Comparison of ENCODE assay signal across 8 cellular contexts in the genomic region with DNA sequence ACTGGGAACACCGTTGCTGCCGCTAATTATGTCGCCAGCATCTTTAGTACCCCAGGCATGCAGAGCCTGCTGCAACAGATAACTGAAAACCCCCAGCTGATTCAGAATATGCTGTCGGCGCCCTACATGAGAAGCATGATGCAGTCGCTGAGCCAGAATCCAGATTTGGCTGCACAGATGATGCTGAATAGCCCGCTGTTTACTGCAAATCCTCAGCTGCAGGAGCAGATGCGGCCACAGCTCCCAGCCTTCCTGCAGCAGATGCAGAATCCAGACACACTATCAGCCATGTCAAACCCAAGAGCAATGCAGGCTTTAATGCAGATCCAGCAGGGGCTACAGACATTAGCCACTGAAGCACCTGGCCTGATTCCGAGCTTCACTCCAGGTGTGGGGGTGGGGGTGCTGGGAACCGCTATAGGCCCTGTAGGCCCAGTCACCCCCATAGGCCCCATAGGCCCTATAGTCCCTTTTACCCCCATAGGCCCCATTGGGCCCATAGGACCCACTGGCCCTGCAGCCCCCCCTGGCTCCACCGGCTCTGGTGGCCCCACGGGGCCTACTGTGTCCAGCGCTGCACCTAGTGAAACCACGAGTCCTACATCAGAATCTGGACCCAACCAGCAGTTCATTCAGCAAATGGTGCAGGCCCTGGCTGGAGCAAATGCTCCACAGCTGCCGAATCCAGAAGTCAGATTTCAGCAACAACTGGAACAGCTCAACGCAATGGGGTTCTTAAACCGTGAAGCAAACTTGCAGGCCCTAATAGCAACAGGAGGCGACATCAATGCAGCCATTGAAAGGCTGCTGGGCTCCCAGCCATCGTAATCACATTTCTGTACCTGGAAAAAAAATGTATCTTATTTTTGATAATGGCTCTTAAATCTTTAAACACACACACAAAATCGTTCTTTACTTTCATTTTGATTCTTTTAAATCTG. TPM values are rescaled to one million over a fixed set of nuclear protein-coding genes. Genes with fewer than 3 reads are reported as not detected.
DNase-seq lines count a peak whose midpoint lies in the region; ATAC-seq, FAIRE-seq and TF ChIP-seq lines count a peak whose summit lies in the region.

No MANE protein-coding gene starts in this region.

- no TSS peak for BruUV-seq in GM12878 (replicated peaks; lab: Mats Ljungman, UMichigan)

- intact Hi-C loops in GM12878 (cut with micrococcal nuclease; ENCODE audit: unreplicated experiment): loop anchor here (5.0 to 10.0 kb wide), 4 partner anchors 162 to 648 kb away; partner anchors contain the start of gene NBDY

- H3K27me3 ChIP-seq in GM12878 (replicated peaks in 1 of 2; ENCODE audit: control insufficient read depth in 2 of 2, insufficient read depth in 2 of 2, low read length in 1 of 2): no peaks in the 10 kb centered on the region
- peaks cover 0 to 8% (median 6%) of the 10 kb centered on the region in 5 donors for H3K27me3 ChIP-seq in subcutaneous abdominal adipose tissue (ENCODE audit: control insufficient read depth in 5 of 5, insufficient read depth in 4 of 5, low read length in 5 of 5)

- peak overlapping the region; percentile 92 for H3K27ac ChIP-seq in KOPT-K1 (ENCODE audit: low read depth, low read length, poor library complexity, severe bottlenecking)
- H3K27ac ChIP-seq in GM12878 (ENCODE audit: control insufficient read depth, insufficient read depth): peak overlapping the region; percentile 77
- H3K27ac ChIP-seq in subcutaneous abdominal adipose tissue (ENCODE audit: low read depth, low read length): peak overlapping the region; percentile 17

- TF ChIP-seq POLR2A in GM12878 (IDR thresholded peaks at IDR 0.05; ENCODE audit: low read depth, low read length): no peak

- TF ChIP-seq EP300 in GM12878 (IDR thresholded peaks at IDR 0.05; ENCODE audit: borderline replicate concordance in 1 of 2, control insufficient read depth in 1 of 2, low read depth in 2 of 2, low read length in 2 of 2): no peak

- no peaks in the 10 kb centered on the region for H3K9me3 ChIP-seq in KOPT-K1 (ENCODE audit: insufficient read depth, low read length, poor library complexity, severe bottlenecking)
- no peaks in the 10 kb centered on the region for H3K9me3 ChIP-seq in GM12878 (replicated peaks; ENCODE audit: control insufficient read depth, insufficient read depth, low read length)
- H3K9me3 ChIP-seq in subcutaneous abdominal adipose tissue (ENCODE audit: control insufficient read depth in 5 of 5, low read length in 5 of 5): no peaks in the 10 kb centered on the region

- FAIRE-seq in GM12878 (lab: Jason Lieb, UNC): no peak

- H3K4me2 ChIP-seq in GM12878 (ENCODE audit: control insufficient read depth, insufficient read depth): peak overlapping the region; percentile 62

- no peaks in the 10 kb centered on the region; the same call in 1 of the 2 replicates for H4K20me1 ChIP-seq in GM12878 (ENCODE audit: control insufficient read depth, insufficient read depth)

- CTCF ChIA-PET in GM12878 (lab: Yijun Ruan, JAX): interaction anchor here (1.4 kb wide), 1 partner anchor 164 kb away, joined by 3 read pairs; the partner anchor contains the start of gene NBDY

- H3K4me3 Mint-ChIP-seq in memory B cell: peak overlapping the region; percentile 88

- in situ Hi-C loops in GM12878 (cut with MboI): loop anchor here (25.0 kb wide), 5 partner anchors 172 to 1403 kb away; partner anchors contain the start of genes NBDY, SPIN2A, SPIN3 and ZXDA

- POLR2A ChIA-PET in GM12878 (lab: Charles Lee): no interaction called here

- peaks cover 18% of the 10 kb centered on the region for H3K4me1 Mint-ChIP-seq in memory B cell

- SMC1A ChIA-PET in GM12878 (lab: Charles Lee; ENCODE audit: uncharacterized antibody, unreplicated experiment): interaction anchor here (1.0 kb wide), 1 partner anchor 21 kb away, joined by 3 read pairs; no protein-coding TSS in a partner anchor

- DNase-seq in ELR (ENCODE audit: low read depth) (peak; percentile 16), GM12878 (ENCODE audit: low read depth, low spot score) (no peak), memory B cell (ENCODE audit: low spot score in 2 of 2) (no peak), SKM-1 (lab: John Stamatoyannopoulos, UW; ENCODE audit: unreplicated experiment) (no peak), NK-92 (lab: John Stamatoyannopoulos, UW; ENCODE audit: unreplicated experiment) (no peak), HuH-7.5 (ENCODE audit: low spot score) (no peak)

- peak overlapping the region; percentile 96 for H3K27ac Mint-ChIP-seq in memory B cell

- H3K27me3 Mint-ChIP-seq in memory B cell: no peaks in the 10 kb centered on the region

- ATAC-seq in GM12878 (peak; percentile 7), memory B cell (ENCODE audit: low read depth) (no peak)

- WGBS in GM12878 (ENCODE audit: insufficient coverage, insufficient replicate concordance, low lambda C conversion rate, missing lambda C conversion rate): 23% methylated on average over 20 of the region's 20 CpGs

- peaks cover 3% of the 10 kb centered on the region for H3K36me3 Mint-ChIP-seq in memory B cell

- H3K36me3 ChIP-seq in KOPT-K1 (ENCODE audit: insufficient read depth, low read length): peaks cover 14% of the 10 kb centered on the region
- H3K36me3 ChIP-seq in GM12878 (ENCODE audit: control insufficient read depth in 2 of 2, insufficient read depth in 2 of 2, low read length in 1 of 2): no peaks in the 10 kb centered on the region; a peak in 1 of 4 replicates
- H3K36me3 ChIP-seq in subcutaneous abdominal adipose tissue (ENCODE audit: control insufficient read depth in 5 of 5, insufficient read depth in 5 of 5, low read length in 5 of 5): no peaks in the 10 kb centered on the region

- TF ChIP-seq CTCF in GM12878 (IDR thresholded peaks at IDR 0.05 in 2 of 3, conservative IDR thresholded peaks at IDR 0.05 in 1 of 3; ENCODE audit: control insufficient read depth in 2 of 3, extremely low read depth in 1 of 3, insufficient read depth in 1 of 3, low read depth in 3 of 3, low read length in 3 of 3): no peak

- H3K9ac ChIP-seq in GM12878 (ENCODE audit: control insufficient read depth, insufficient read depth, low read length) (peak overlapping the region; percentile 75), subcutaneous abdominal adipose tissue (ENCODE audit: low read length in 5 of 5) (peak overlapping the region in 4 of 5 donors; percentile 65 to 89 (median 75))

- no peak overlapping the region for H2AFZ ChIP-seq in GM12878 (ENCODE audit: control insufficient read depth, low read depth, low read length)

- peaks cover 56% of the 10 kb centered on the region for H3K79me2 ChIP-seq in GM12878 (ENCODE audit: control insufficient read depth, insufficient read depth, low read length)

- RAD21 ChIA-PET in GM12878 (lab: Charles Lee; ENCODE audit: unreplicated experiment): interaction anchor here (1.5 kb wide), 1 partner anchor 164 kb away, joined by 3 read pairs; the partner anchor contains the start of gene NBDY

- no peak for TF ChIP-seq RAD21 in GM12878 (IDR thresholded peaks at IDR 0.05; ENCODE audit: insufficient read depth, low read depth, low read length)

- H3K4me3 ChIP-seq in GM12878: peak overlapping the region; percentile 76
- peak overlapping the region; percentile 75 to 84 (median 84) for H3K4me3 ChIP-seq in subcutaneous abdominal adipose tissue (ENCODE audit: low read depth in 1 of 5, low read length in 5 of 5)

- H3K4me1 ChIP-seq in GM12878 (ENCODE audit: control insufficient read depth, insufficient read depth, low read length) (no peaks in the 10 kb centered on the region), subcutaneous abdominal adipose tissue (ENCODE audit: control insufficient read depth in 5 of 5, insufficient read depth in 5 of 5, low read length in 5 of 5) (peaks cover 0 to 34% (median 32%) of the 10 kb centered on the region in 5 donors)

- H3K9me3 Mint-ChIP-seq in memory B cell: no peaks in the 10 kb centered on the region

TF ChIP-seq in GM12878, 131 proteins besides CTCF, POLR2A, EP300 and RAD21:
- TF ChIP-seq POLR2AphosphoS5 (IDR thresholded peaks at IDR 0.05; ENCODE audit: low read length): peak; percentile 16; the same call in 1 of the 2 replicates
- no peak for TF ChIP-seq MYB (IDR thresholded peaks at IDR 0.05; ENCODE audit: borderline replicate concordance, low read depth, low read length)

RNA-seq across cellular contexts. Expression of gene UBQLN2, which starts 1.8 kb away (rescaled TPM):
- total RNA-seq in GM12878 (2013; cell fraction: nucleolus; rRNA removed): 21.9 and 22.0 TPM in 2 replicates
- total RNA-seq in GM12878 (2014; rRNA removed) (4.5 and 5.9 TPM in 2 replicates), GM12878 (2014; rRNA removed; fragmentation: Illumina TruSeq; extraction: Trizol) (5.9 and 6.4 TPM in 2 replicates), GM12878 (2021) (22.9 and 23.1 TPM in 2 replicates)
- polyA plus RNA-seq in GM12878 (2011; ENCODE audit: low read depth): 7.5 TPM
- polyA plus RNA-seq in GM12878 (2011; rRNA removed) (20.3 and 22.1 TPM in 2 replicates), GM12878 (2014; fragmentation: Illumina TruSeq; extraction: Trizol) (16.5 and 18.5 TPM in 2 replicates), GM12878 (2014; fragmentation: Nextera tagmentation; extraction: Ambion mirVana) (1 to 10 TPM; 2.4 to 6.2 TPM), GM12878 (2014; rRNA removed) (15.6 and 16.7 TPM in 2 replicates), GM12878 (2016; fragmentation: Nextera tagmentation; extraction: Ambion mirVana) (10 to 100 TPM; 41.2 to 41.3 TPM)
- 23.8 and 27.1 TPM in 2 replicates for polyA plus RNA-seq in GM12878 (2011; cell fraction: cytosol; rRNA removed)
- 19.5 and 21.4 TPM in 2 replicates for polyA plus RNA-seq in GM12878 (2011; cell fraction: nucleus; rRNA removed)
- polyA plus RNA-seq in GM12878 (2012): 11.1 and 15.9 TPM in 2 replicates
- polyA minus RNA-seq in GM12878 (2011; rRNA and poly(A)+ RNA removed): 25.5 and 30.2 TPM in 2 replicates
- 13.0 and 14.3 TPM in 2 replicates for polyA minus RNA-seq in GM12878 (2011; cell fraction: cytosol; rRNA and poly(A)+ RNA removed)
- polyA minus RNA-seq in GM12878 (2011; cell fraction: nucleus; rRNA and poly(A)+ RNA removed): 24.5 and 42.9 TPM in 2 replicates

Comparison
In these comparisons a context has a peak if more than half of its experiments do, and no peak if none do; other contexts are left out.
1. H3K27ac ChIP-seq: peak in every context shown above with its lines; median percentile 92 in KOPT-K1; 77 in GM12878; 17 in subcutaneous abdominal adipose tissue.